In the genomic region with DNA sequence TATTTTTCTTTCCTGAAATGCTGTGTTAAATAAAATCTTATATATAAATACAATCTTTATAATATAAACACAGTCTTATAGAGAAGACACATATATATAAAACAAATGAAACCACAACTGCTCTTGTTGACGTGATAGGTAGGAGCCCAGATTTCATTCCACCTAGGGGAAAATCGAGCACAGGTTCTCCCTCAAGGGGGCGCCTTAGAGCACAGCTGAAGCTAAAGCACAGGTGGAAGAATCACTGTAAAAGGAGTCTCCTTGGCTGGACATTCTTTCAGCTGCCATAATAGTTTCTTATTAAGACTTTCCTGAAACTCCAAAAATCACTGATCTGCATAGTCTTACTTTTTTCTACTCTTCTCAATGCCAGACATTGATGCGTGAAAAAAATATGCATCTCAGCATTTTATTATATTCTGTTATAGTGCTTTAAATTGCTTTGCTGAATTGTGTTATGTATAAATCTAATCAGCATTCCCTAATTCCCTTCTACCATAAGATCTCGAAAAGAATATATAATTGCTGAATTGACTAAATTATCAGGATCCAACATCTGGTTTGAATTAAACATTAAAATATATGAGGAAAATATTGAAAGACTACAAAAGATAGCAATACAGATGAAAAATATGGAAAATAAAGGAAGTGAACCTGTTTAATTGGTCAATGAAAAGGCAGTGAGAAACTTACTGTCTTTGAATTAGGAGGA, we compare ENCODE assay signal across 9 cellular contexts. TPM values are rescaled to one million over a fixed set of nuclear protein-coding genes. Genes with fewer than 3 reads are reported as not detected.
A peak's percentile ranks its signal among the peaks of the same experiment; 100 is the strongest.
DNase-seq lines count a peak whose midpoint lies in the region; ATAC-seq and TF ChIP-seq lines count a peak whose summit lies in the region.
"Had no signal": no experiment of that assay in that cellular context is flagged by ENCODE, and none has a peak within 500 bp of the region (broad histone marks: within the 10 kb centered on the region; RNA-seq: fewer than 3 reads in every experiment).

No MANE protein-coding gene starts in this region.

- H3K9me2 ChIP-seq in GM23338 (ENCODE audit: insufficient read depth) = no peaks in the 10 kb centered on the region
- H3K9me2 ChIP-seq in SK-N-SH = no peaks in the 10 kb centered on the region

- H2AFZ ChIP-seq in GM23338 (no peak overlapping the region), SK-N-SH (ENCODE audit: low read depth) (0 out of 2 replicates have a peak overlapping the region, but pooled peaks have one; percentile 2)

- H3K79me2 ChIP-seq in GM23338 (replicated peaks; ENCODE audit: insufficient read depth) = no peaks in the 10 kb centered on the region
- no peaks in the 10 kb centered on the region for H3K79me2 ChIP-seq in SK-N-SH (ENCODE audit: insufficient read depth)

- no peaks in the 10 kb centered on the region for H3K27me3 Mint-ChIP-seq in GM23338 (ENCODE audit: insufficient read depth, low read depth, poor library complexity)
- H3K27me3 Mint-ChIP-seq in naive thymus-derived CD8-positive, alpha-beta T cell = peaks cover 3 to 17% (median 7%) of the 10 kb centered on the region in 5 donors

- 30% methylated on average over 5 of the region's 5 CpGs for WGBS in SK-N-SH (ENCODE audit: low lambda C conversion rate)

- no peak overlapping the region for H3K9ac ChIP-seq in SK-N-SH

- no peak for TF ChIP-seq EP300 in SK-N-SH (IDR thresholded peaks at IDR 0.05; ENCODE audit: borderline replicate concordance in 1 of 2, low read depth in 1 of 2, low read length in 1 of 2)

- CTCF ChIA-PET in SK-N-SH (lab: Yijun Ruan, JAX) = interaction anchor here (0.5 to 1.2 kb wide), 10 partner anchors 7 to 824 kb away, joined by 3 to 4 read pairs (median 3); no protein-coding TSS in a partner anchor

- H3K27ac Mint-ChIP-seq in GM23338 = no peak overlapping the region
- no peak overlapping the region for H3K27ac Mint-ChIP-seq in naive thymus-derived CD8-positive, alpha-beta T cell

- H4K20me1 ChIP-seq in GM23338 (replicated peaks; ENCODE audit: insufficient read depth) = no peaks in the 10 kb centered on the region
- no peaks in the 10 kb centered on the region for H4K20me1 ChIP-seq in SK-N-SH (ENCODE audit: insufficient read depth)

- ATAC-seq in GM23338 = peak; percentile 80
- no peak for ATAC-seq in HG03095 (IDR thresholded peaks at IDR 0.05; ENCODE audit: unreplicated experiment)
- ATAC-seq in naive thymus-derived CD8-positive, alpha-beta T cell = no peak

- no peaks in the 10 kb centered on the region for H3K36me3 Mint-ChIP-seq in GM23338 (ENCODE audit: low read depth)
- no peaks in the 10 kb centered on the region for H3K36me3 Mint-ChIP-seq in naive thymus-derived CD8-positive, alpha-beta T cell

- POLR2A ChIA-PET in SK-N-SH (lab: Yijun Ruan, JAX) = no interaction called here
- POLR2A ChIA-PET in naive thymus-derived CD8-positive, alpha-beta T cell (lab: Charles Lee) = no interaction called here

- H3K4me2 ChIP-seq in GM23338 = no peak overlapping the region
- no peak overlapping the region for H3K4me2 ChIP-seq in SK-N-SH

- H3K27me3 ChIP-seq in GM23338 (ENCODE audit: insufficient read depth) = no peaks in the 10 kb centered on the region
- no peaks in the 10 kb centered on the region for H3K27me3 ChIP-seq in SK-N-SH (ENCODE audit: insufficient read depth)

- TF ChIP-seq RAD21 in SK-N-SH (IDR thresholded peaks at IDR 0.05; ENCODE audit: low read length) = no peak; the same call in 1 of the 2 replicates

- TF ChIP-seq CTCF in GM23338 (conservative IDR thresholded peaks at IDR 0.05; ENCODE audit: low read depth in 2 of 2) = peak; percentile 90 to 92
- TF ChIP-seq CTCF in SK-N-SH (IDR thresholded peaks at IDR 0.05) = peak; percentile 51
- peak; percentile 35 for TF ChIP-seq CTCF in foreskin fibroblast (IDR thresholded peaks at IDR 0.05; ENCODE audit: low read depth, low read length)

- peak; percentile 23 for DNase-seq in COLO668 (lab: John Stamatoyannopoulos, UW; ENCODE audit: unreplicated experiment)
- DNase-seq in GM23338 (ENCODE audit: low spot score) = peak; percentile 89
- DNase-seq in SK-N-SH = peak; percentile 21
- no peak for DNase-seq in foreskin fibroblast
- peak; percentile 2 to 23 for DNase-seq in stimulated activated CD4-positive, alpha-beta T cell treated with anti-CD3 and anti-CD28 coated beads, Interleukin-15, amount 100 ng/mL, for 48 hours (ENCODE audit: low read depth in 2 of 2)
- no peak for DNase-seq in naive thymus-derived CD8-positive, alpha-beta T cell
- no peak for DNase-seq in inferior parietal cortex (ENCODE audit: extremely low spot score)

- H3K9me3 ChIP-seq in SK-N-SH = no peaks in the 10 kb centered on the region

- H3K4me3 ChIP-seq in GM23338 = no peak overlapping the region
- H3K4me3 ChIP-seq in SK-N-SH (ENCODE audit: low read depth in 2 of 2, low read length in 1 of 2) = no peak overlapping the region
- no peak overlapping the region for H3K4me3 ChIP-seq in foreskin fibroblast (ENCODE audit: low read depth in 1 of 2, low read length in 2 of 2)

- no peaks in the 10 kb centered on the region for H3F3A ChIP-seq in GM23338 (replicated peaks; ENCODE audit: low read depth)
- H3F3A ChIP-seq in SK-N-SH (replicated peaks; ENCODE audit: insufficient read depth) = no peaks in the 10 kb centered on the region

- H3K36me3 ChIP-seq in GM23338 (ENCODE audit: insufficient read depth) (no peaks in the 10 kb centered on the region), SK-N-SH (replicated peaks in 1 of 2; ENCODE audit: control insufficient read depth in 1 of 2, insufficient read depth in 2 of 2, low read length in 1 of 2) (no peaks in the 10 kb centered on the region)

- H3K4me3 Mint-ChIP-seq in GM23338 = no peak overlapping the region
- no peak overlapping the region for H3K4me3 Mint-ChIP-seq in naive thymus-derived CD8-positive, alpha-beta T cell

- H3K27ac ChIP-seq in GM23338 (ENCODE audit: low read depth) (no peak overlapping the region), SK-N-SH (ENCODE audit: low read depth in 2 of 2, low read length in 1 of 2) (no peak overlapping the region)

- no peaks in the 10 kb centered on the region for H3K4me1 ChIP-seq in GM23338 (ENCODE audit: insufficient read depth)
- H3K4me1 ChIP-seq in SK-N-SH (ENCODE audit: control insufficient read depth in 1 of 2, insufficient read depth in 2 of 2, low read depth in 1 of 2, low read length in 1 of 2) = no peaks in the 10 kb centered on the region; a peak in 1 of 4 replicates

- no peaks in the 10 kb centered on the region for H3K4me1 Mint-ChIP-seq in GM23338
- H3K4me1 Mint-ChIP-seq in naive thymus-derived CD8-positive, alpha-beta T cell = no peaks in the 10 kb centered on the region

- peaks cover 3% of the 10 kb centered on the region; the same call in 2 of the 3 replicates for H3K9me3 Mint-ChIP-seq in GM23338
- H3K9me3 Mint-ChIP-seq in naive thymus-derived CD8-positive, alpha-beta T cell = peaks cover 0 to 4% (median 0%) of the 10 kb centered on the region in 9 donors

TF ChIP-seq in GM23338, 12 proteins besides CTCF, POLR2A, EP300 and RAD21:
- TF ChIP-seq ETS1 (IDR thresholded peaks at IDR 0.05) (no peak), NANOG (IDR thresholded peaks at IDR 0.05; ENCODE audit: borderline replicate concordance) (no peak), CREB1 (CRISPR knock-in tag; IDR thresholded peaks at IDR 0.05; ENCODE audit: low read depth) (no peak), POLR2AphosphoS5 (IDR thresholded peaks at IDR 0.05; ENCODE audit: low read depth) (no peak)
TF ChIP-seq in GM23338: peak in this region for 0.

TF ChIP-seq in SK-N-SH, 30 proteins besides CTCF, POLR2A, EP300 and RAD21:
- TF ChIP-seq EZH2phosphoT487 (IDR thresholded peaks at IDR 0.05; ENCODE audit: borderline replicate concordance, low read depth) (no peak), TEAD4 (IDR thresholded peaks at IDR 0.05; ENCODE audit: borderline replicate concordance, insufficient read depth) (no peak), ZBTB33 (IDR thresholded peaks at IDR 0.05; ENCODE audit: borderline replicate concordance, low read depth) (no peak), SIN3A (IDR thresholded peaks at IDR 0.05; ENCODE audit: borderline replicate concordance, low read depth, low read length) (no peak), RXRA (IDR thresholded peaks at IDR 0.05; ENCODE audit: borderline replicate concordance, low read depth) (no peak), RFX5 (IDR thresholded peaks at IDR 0.05; ENCODE audit: low read length) (no peak), TAF1 (IDR thresholded peaks at IDR 0.05; ENCODE audit: borderline replicate concordance, low read depth, low read length) (no peak), FOXJ3 (CRISPR knock-in tag; IDR thresholded peaks at IDR 0.05) (no peak), JUND (IDR thresholded peaks at IDR 0.05) (no peak)
- TF ChIP-seq, protein P1, sequence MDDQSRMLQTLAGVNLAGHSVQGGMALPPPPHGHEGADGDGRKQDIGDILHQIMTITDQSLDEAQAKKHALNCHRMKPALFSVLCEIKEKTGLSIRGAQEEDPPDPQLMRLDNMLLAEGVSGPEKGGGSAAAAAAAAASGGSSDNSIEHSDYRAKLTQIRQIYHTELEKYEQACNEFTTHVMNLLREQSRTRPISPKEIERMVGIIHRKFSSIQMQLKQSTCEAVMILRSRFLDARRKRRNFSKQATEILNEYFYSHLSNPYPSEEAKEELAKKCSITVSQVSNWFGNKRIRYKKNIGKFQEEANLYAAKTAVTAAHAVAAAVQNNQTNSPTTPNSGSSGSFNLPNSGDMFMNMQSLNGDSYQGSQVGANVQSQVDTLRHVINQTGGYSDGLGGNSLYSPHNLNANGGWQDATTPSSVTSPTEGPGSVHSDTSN (IDR thresholded peaks at IDR 0.05) = no peak
TF ChIP-seq in SK-N-SH: peak in this region for 0.

RNA-seq across cellular contexts. Expression of gene RXFP1, which starts 25.5 kb away (rescaled TPM):
- total RNA-seq in GM23338 (2014; rRNA removed; shearing (Covaris generic)) = 0.12 and 0.63 TPM in 2 replicates
- polyA plus RNA-seq in GM23338 (2016; fragmentation: Nextera tagmentation; extraction: Ambion mirVana) (0.07 TPM in 1 of 2 replicates, not detected in the other), SK-N-SH (2012; rRNA removed) (not detected in 2 replicates)
- not detected in 2 replicates for polyA plus RNA-seq in SK-N-SH (2012; cell fraction: cytosol; rRNA removed)
- polyA plus RNA-seq in SK-N-SH (2012; cell fraction: nucleus; rRNA removed) = not detected in 2 replicates
- not detected for total RNA-seq in naive thymus-derived CD8-positive, alpha-beta T cell
- polyA plus RNA-seq in naive thymus-derived CD8-positive, alpha-beta T cell = not detected
- total RNA-seq: subcutaneous adipose tissue had no signal

Comparison
In these comparisons a context has a peak if more than half of its experiments do, and no peak if none do; other contexts are left out.
1. DNase-seq: peak in COLO668 (single experiment), GM23338 (single experiment), SK-N-SH (single experiment) and stimulated activated CD4-positive, alpha-beta T cell treated with anti-CD3 and anti-CD28 coated beads, Interleukin-15, amount 100 ng/mL, for 48 hours (2 of 2); none in foreskin fibroblast (0 of 2), naive thymus-derived CD8-positive, alpha-beta T cell (0 of 10) and inferior parietal cortex (single experiment).
2. CTCF ChIP-seq: peak in every context shown above with its lines; median percentile 91 in GM23338; 51 in SK-N-SH; 35 in foreskin fibroblast.